Comparison of ENCODE assay signal across 8 cellular contexts in the genomic region with DNA sequence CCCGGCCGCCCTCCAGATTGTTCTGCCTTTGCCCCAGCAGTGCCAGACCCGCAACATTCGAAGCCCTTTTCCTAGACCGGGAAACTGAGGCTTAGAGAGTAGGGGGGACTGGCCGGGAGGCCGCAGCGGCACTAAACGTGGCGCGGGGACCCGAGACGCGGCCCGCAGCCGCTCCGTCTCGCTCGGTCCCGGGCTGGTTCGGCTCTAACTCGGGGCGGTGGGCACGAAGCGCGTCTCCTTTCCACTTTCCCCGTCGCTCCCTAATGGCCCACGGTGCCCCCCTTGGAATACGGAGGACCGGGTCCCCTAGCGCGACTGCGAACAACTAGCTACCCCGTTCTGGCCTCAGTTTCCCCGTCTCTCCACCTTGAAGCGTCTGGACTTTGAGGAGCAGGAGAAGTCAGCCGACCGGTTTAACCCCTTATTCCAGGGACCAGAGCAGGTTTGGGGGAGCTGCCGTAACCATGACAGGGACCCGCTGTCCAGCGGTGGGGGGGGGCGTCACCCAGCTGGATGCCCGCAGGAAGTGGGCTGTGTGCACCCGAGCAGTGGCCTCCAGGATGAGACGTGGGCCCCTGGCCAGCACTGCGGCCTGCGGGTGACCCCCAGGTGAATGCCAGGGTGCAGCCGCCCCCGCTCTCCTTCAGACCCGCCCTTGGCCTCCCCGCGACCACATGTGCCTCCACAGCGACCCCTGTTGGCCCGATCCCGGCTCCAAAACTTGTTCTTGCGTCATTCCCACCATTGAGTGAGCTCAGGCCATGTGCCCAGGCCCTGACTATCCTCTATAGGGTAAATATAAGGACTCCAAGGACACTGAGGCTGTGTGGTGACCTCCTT. TPM values are rescaled to one million over a fixed set of nuclear protein-coding genes. Genes with fewer than 3 reads are reported as not detected.
DNase-seq lines count a peak whose midpoint lies in the region; ATAC-seq and TF ChIP-seq lines count a peak whose summit lies in the region.

No MANE protein-coding gene starts in this region.

- H3K36me3 ChIP-seq in BE2C (no peaks in the 10 kb centered on the region), SJSA1 (peaks cover 53% of the 10 kb centered on the region)

- peak; percentile 45 for ATAC-seq in foreskin keratinocyte

- peaks cover 37% of the 10 kb centered on the region for H3K4me1 Mint-ChIP-seq in neural crest cell
- peaks cover 22% of the 10 kb centered on the region for H3K4me1 Mint-ChIP-seq in stimulated activated naive CD8-positive, alpha-beta T cell treated with anti-CD3 and anti-CD28 coated beads, Interleukin-15, Interleukin-2, amounts not matched to agents 100 ng/mL and 50 ng/mL, for 24 hours (ENCODE audit: low read depth)

- peak overlapping the region; percentile 99 for H3K27ac ChIP-seq in SJSA1
- H3K27ac ChIP-seq in foreskin keratinocyte = peak overlapping the region; percentile 90

- H3K27me3 ChIP-seq in BE2C (peaks cover 22% of the 10 kb centered on the region), SJSA1 (replicated peaks) (no peaks in the 10 kb centered on the region), foreskin keratinocyte (no peaks in the 10 kb centered on the region)

- no peaks in the 10 kb centered on the region; the same call in 1 of the 2 replicates for H3K4me1 ChIP-seq in BE2C
- H3K4me1 ChIP-seq in SJSA1 (replicated peaks) = peaks cover 46% of the 10 kb centered on the region
- peaks cover 30% of the 10 kb centered on the region for H3K4me1 ChIP-seq in foreskin keratinocyte

- peaks cover 28% of the 10 kb centered on the region for H3K27me3 Mint-ChIP-seq in neural crest cell (ENCODE audit: low read depth)
- H3K27me3 Mint-ChIP-seq in stimulated activated naive CD8-positive, alpha-beta T cell treated with anti-CD3 and anti-CD28 coated beads, Interleukin-15, Interleukin-2, amounts not matched to agents 100 ng/mL and 50 ng/mL, for 24 hours = peaks cover 57% of the 10 kb centered on the region

- H3K27ac Mint-ChIP-seq in neural crest cell (ENCODE audit: unreplicated experiment) = peak overlapping the region; percentile 86
- H3K27ac Mint-ChIP-seq in stimulated activated naive CD8-positive, alpha-beta T cell treated with anti-CD3 and anti-CD28 coated beads, Interleukin-15, Interleukin-2, amounts not matched to agents 100 ng/mL and 50 ng/mL, for 24 hours = no peak overlapping the region

- peak; percentile 81 for TF ChIP-seq CTCF in BE2C (IDR thresholded peaks at IDR 0.05; ENCODE audit: low read depth, low read length)
- TF ChIP-seq CTCF in foreskin keratinocyte (conservative IDR thresholded peaks at IDR 0.05) = peak; percentile 94
- TF ChIP-seq CTCF in neural crest cell (conservative IDR thresholded peaks at IDR 0.05) = peak; percentile 83

- peak overlapping the region; percentile 93 for H3K4me3 Mint-ChIP-seq in neural crest cell
- H3K4me3 Mint-ChIP-seq in stimulated activated naive CD8-positive, alpha-beta T cell treated with anti-CD3 and anti-CD28 coated beads, Interleukin-15, Interleukin-2, amounts not matched to agents 100 ng/mL and 50 ng/mL, for 24 hours = peak overlapping the region; percentile 35

- no peaks in the 10 kb centered on the region for H3K9me3 Mint-ChIP-seq in neural crest cell
- H3K9me3 Mint-ChIP-seq in stimulated activated naive CD8-positive, alpha-beta T cell treated with anti-CD3 and anti-CD28 coated beads, Interleukin-15, Interleukin-2, amounts not matched to agents 100 ng/mL and 50 ng/mL, for 24 hours = no peaks in the 10 kb centered on the region

- DNase-seq in BE2C = peak; percentile 84
- DNase-seq in HK-2 (ENCODE audit: unreplicated experiment) = peak; percentile 93
- DNase-seq in SJSA1 (ENCODE audit: low read depth in 1 of 2, low spot score in 2 of 2) = peak; percentile 83 to 89
- peak; percentile 83 for DNase-seq in activated naive CD4-positive, alpha-beta T cell treated with Interleukin-2 at 50 U/mL for 16 hours
- DNase-seq in foreskin keratinocyte = peak in 1 of 2 donors; percentile 68
- DNase-seq in neural crest cell (ENCODE audit: low read depth, low spot score) = peak; percentile 97
- no peak for DNase-seq in NCI-H187 (lab: John Stamatoyannopoulos, UW)

- H3K4me3 ChIP-seq in BE2C (ENCODE audit: low read depth, low read length) (peak overlapping the region; percentile 33), SJSA1 (peak overlapping the region; percentile 99)

- H3K36me3 Mint-ChIP-seq in neural crest cell (ENCODE audit: low read depth) = no peaks in the 10 kb centered on the region
- H3K36me3 Mint-ChIP-seq in stimulated activated naive CD8-positive, alpha-beta T cell treated with anti-CD3 and anti-CD28 coated beads, Interleukin-15, Interleukin-2, amounts not matched to agents 100 ng/mL and 50 ng/mL, for 24 hours (ENCODE audit: low read depth) = no peaks in the 10 kb centered on the region

- H3K9me3 ChIP-seq in BE2C (no peaks in the 10 kb centered on the region), SJSA1 (replicated peaks) (0 out of 2 replicates have a peak, but pooled peaks cover 3% of the 10 kb centered on the region)

RNA-seq across cellular contexts. Expression of gene CDC42EP1, which starts 1.1 kb away (rescaled TPM):
- 2.3 TPM for polyA plus RNA-seq in BE2C (2012; ENCODE audit: insufficient read depth, insufficient read length, low read depth)
- 21.5 and 22.3 TPM in 2 replicates for total RNA-seq in SJSA1 (2014; rRNA removed; shearing (Covaris generic))
- 48.7 and 56.7 TPM in 2 replicates for total RNA-seq in foreskin keratinocyte
- polyA plus RNA-seq in foreskin keratinocyte = 72.7 and 84.9 TPM in 2 replicates
- 22.6 and 26.1 TPM in 2 replicates for total RNA-seq in neural crest cell

RNA-seq across cellular contexts. Expression of gene LGALS2, which starts 18.5 kb away (rescaled TPM):
- not detected for polyA plus RNA-seq in BE2C (2012; ENCODE audit: insufficient read depth, insufficient read length, low read depth)
- total RNA-seq in SJSA1 (2014; rRNA removed; shearing (Covaris generic)) = not detected in 2 replicates
- total RNA-seq in foreskin keratinocyte (not detected in 2 replicates), neural crest cell (not detected in 2 replicates)
- polyA plus RNA-seq in foreskin keratinocyte = not detected in 2 replicates

RNA-seq across cellular contexts. Expression of gene CARD10, which starts 42.2 kb away (rescaled TPM):
- polyA plus RNA-seq in BE2C (2012; ENCODE audit: insufficient read depth, insufficient read length, low read depth) = 5.1 TPM
- total RNA-seq in SJSA1 (2014; rRNA removed; shearing (Covaris generic)) = 14.6 and 40.7 TPM in 2 replicates
- total RNA-seq in foreskin keratinocyte = 116 and 130 TPM in 2 replicates
- polyA plus RNA-seq in foreskin keratinocyte = 112 and 115 TPM in 2 replicates
- total RNA-seq in neural crest cell = 7.0 and 7.3 TPM in 2 replicates

RNA-seq across cellular contexts. Expression of gene GGA1, which starts 47.2 kb away (rescaled TPM):
- 131 TPM for polyA plus RNA-seq in BE2C (2012; ENCODE audit: insufficient read depth, insufficient read length, low read depth)
- 22.6 and 34.9 TPM in 2 replicates for total RNA-seq in SJSA1 (2014; rRNA removed; shearing (Covaris generic))
- total RNA-seq in foreskin keratinocyte = 32.9 and 37.6 TPM in 2 replicates
- polyA plus RNA-seq in foreskin keratinocyte = 27.7 and 28.9 TPM in 2 replicates
- total RNA-seq in neural crest cell = 85.1 and 88.6 TPM in 2 replicates

Comparison
In these comparisons a context has a peak if more than half of its experiments do, and no peak if none do; other contexts are left out.
1. DNase-seq: peak in BE2C (single experiment), HK-2 (single experiment), SJSA1 (2 of 2), activated naive CD4-positive, alpha-beta T cell treated with Interleukin-2 at 50 U/mL for 16 hours (single experiment) and neural crest cell (single experiment); none in NCI-H187 (0 of 2).
2. Peak in every context shown above with its lines, with median percentiles within 50 percentile points of each other: CTCF ChIP-seq.